Comparison of ENCODE assay signal across 11 cellular contexts in the genomic region with DNA sequence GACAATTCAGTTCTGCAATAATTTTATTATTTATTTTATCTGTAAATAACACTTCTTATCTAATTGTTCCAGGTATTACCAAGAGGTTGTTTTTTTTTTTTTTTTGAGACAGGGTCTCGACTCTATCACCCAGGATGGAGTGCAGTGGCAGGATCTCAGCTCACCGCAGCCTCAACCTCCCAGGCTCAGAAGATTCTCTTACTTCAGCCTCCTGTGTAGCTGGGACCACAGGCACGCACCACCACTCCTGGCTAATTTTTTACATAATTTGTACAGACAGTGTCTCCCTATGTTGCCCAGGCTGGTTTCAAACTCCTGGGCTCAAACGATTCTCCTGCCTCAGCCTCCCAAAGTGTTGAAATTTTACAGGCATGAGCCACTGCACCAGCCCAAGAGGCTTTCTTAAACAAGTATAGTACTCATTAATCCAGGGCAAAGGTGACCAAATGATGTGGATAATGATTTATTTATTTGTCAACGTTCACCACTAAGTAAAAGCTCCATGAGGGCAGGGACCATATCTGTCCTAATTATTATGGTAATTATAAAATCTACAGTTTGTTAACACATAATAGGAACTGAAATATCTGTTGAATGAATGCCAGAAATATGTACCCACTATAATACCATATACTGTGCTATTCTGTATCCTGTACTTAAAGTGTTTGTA. TPM values are rescaled to one million over a fixed set of nuclear protein-coding genes. Genes with fewer than 3 reads are reported as not detected.
A peak's percentile ranks its signal among the peaks of the same experiment; 100 is the strongest.
DNase-seq lines count a peak whose midpoint lies in the region; ATAC-seq lines count a peak whose summit lies in the region.
"Had no signal": no experiment of that assay in that cellular context is flagged by ENCODE, and none has a peak within 500 bp of the region (broad histone marks: within the 10 kb centered on the region; RNA-seq: fewer than 3 reads in every experiment).

No MANE protein-coding gene starts in this region.

- peaks cover 44% of the 10 kb centered on the region for H3K36me3 ChIP-seq in SK-N-MC (ENCODE audit: insufficient read depth, low read length)

- intact Hi-C loops in activated CD4-positive, alpha-beta T cell treated with anti-CD3 and anti-CD28 coated beads for 36 hours (cut with DNase I, micrococcal nuclease): loop anchor here in 1 of 2 experiments (1.0 to 2.0 kb wide), 2 partner anchors 8 to 15 kb away; no protein-coding TSS in a partner anchor

- no peaks in the 10 kb centered on the region for H3K9me3 Mint-ChIP-seq in activated CD4-positive, alpha-beta T cell treated with anti-CD3 and anti-CD28 coated beads for 36 hours (ENCODE audit: low read depth)

- peak overlapping the region; percentile 92 for H3K27ac ChIP-seq in SK-N-MC
- H3K27ac ChIP-seq: suprapubic skin had no signal

- POLR2A ChIA-PET in activated CD4-positive, alpha-beta T cell treated with anti-CD3 and anti-CD28 coated beads for 36 hours (lab: Charles Lee): no interaction called here

- peak; percentile 9 for ATAC-seq in activated CD4-positive, alpha-beta T cell treated with anti-CD3 and anti-CD28 coated beads for 36 hours
- ATAC-seq in esophagus mucosa: peak; percentile 10
- peak; percentile 26 for ATAC-seq in stimulated activated naive CD8-positive, alpha-beta T cell treated with anti-CD3 and anti-CD28 coated beads, Interleukin-15, Interleukin-2, amounts not matched to agents 100 U/mL and 50 U/mL, for 24 hours
- no peak for ATAC-seq in HG03469 (IDR thresholded peaks at IDR 0.05; ENCODE audit: unreplicated experiment)

- H3K36me3 Mint-ChIP-seq in activated CD4-positive, alpha-beta T cell treated with anti-CD3 and anti-CD28 coated beads for 36 hours (ENCODE audit: low read depth): peaks cover 78% of the 10 kb centered on the region

- no peak overlapping the region for H3K9ac ChIP-seq in SK-N-MC (ENCODE audit: insufficient read length)

- peak; percentile 57 for DNase-seq in activated CD4-positive, alpha-beta T cell treated with anti-CD3 and anti-CD28 coated beads for 36 hours
- no peak for DNase-seq in activated CD4-positive, alpha-beta T cell treated with anti-CD3 and anti-CD28 coated beads for 48 hours
- no peak for DNase-seq in SK-N-MC (ENCODE audit: low read depth, low spot score)
- no peak for DNase-seq in stimulated activated naive CD8-positive, alpha-beta T cell treated with anti-CD3 and anti-CD28 coated beads, Interleukin-15, Interleukin-2, amounts not matched to agents 100 U/mL and 50 U/mL, for 24 hours
- DNase-seq in NCI-H2029 treated with DMSO at 0.1 percent for 48 hours (lab: John Stamatoyannopoulos, UW): no peak
- no peak for DNase-seq in NCI-H2196 (lab: John Stamatoyannopoulos, UW; ENCODE audit: unreplicated experiment)
- DNase-seq: activated CD4-positive, alpha-beta T cell treated with anti-CD3 and anti-CD28 coated beads, Interleukin-2, amount 50 U/mL, for 48 hours; NCI-H187 had no signal

- H3K9me3 ChIP-seq in SK-N-MC (ENCODE audit: low read depth, low read length): no peaks in the 10 kb centered on the region
- H3K9me3 ChIP-seq: suprapubic skin had no signal

- CTCF ChIA-PET in activated CD4-positive, alpha-beta T cell treated with anti-CD3 and anti-CD28 coated beads for 36 hours (lab: Charles Lee): interaction anchor here (0.6 to 1.7 kb wide), 8 partner anchors 11 to 177 kb away, joined by 3 to 9 read pairs (median 4); no protein-coding TSS in a partner anchor

- no peaks in the 10 kb centered on the region for H3K27me3 Mint-ChIP-seq in activated CD4-positive, alpha-beta T cell treated with anti-CD3 and anti-CD28 coated beads for 36 hours

- H3K27ac Mint-ChIP-seq in activated CD4-positive, alpha-beta T cell treated with anti-CD3 and anti-CD28 coated beads for 36 hours: peak overlapping the region; percentile 91

- H3K4me1 Mint-ChIP-seq in activated CD4-positive, alpha-beta T cell treated with anti-CD3 and anti-CD28 coated beads for 36 hours: peaks cover 77% of the 10 kb centered on the region

- H3K4me3 ChIP-seq in SK-N-MC: peak overlapping the region; percentile 60
- H3K4me3 ChIP-seq: suprapubic skin had no signal

- peak overlapping the region; percentile 76 for H3K4me3 Mint-ChIP-seq in activated CD4-positive, alpha-beta T cell treated with anti-CD3 and anti-CD28 coated beads for 36 hours

RNA-seq across cellular contexts. Expression of gene STK17B, which starts 12.0 kb away (rescaled TPM):
- 100 to 1,000 TPM; 159 to 178 TPM for total RNA-seq in activated CD4-positive, alpha-beta T cell treated with anti-CD3 and anti-CD28 coated beads for 36 hours
- 11.0 TPM for total RNA-seq in esophagus mucosa

Comparison
In these comparisons a context has a peak if more than half of its experiments do, and no peak if none do; other contexts are left out.
1. RNA of gene STK17B, which starts 12.0 kb away (total RNA-seq): 159 to 178 TPM in activated CD4-positive, alpha-beta T cell treated with anti-CD3 and anti-CD28 coated beads for 36 hours; 11.0 TPM in esophagus mucosa (single experiment); every median in the first group is over 10 times any median in the second.